ENCODE assay signal across 28 cellular contexts in the genomic region with DNA sequence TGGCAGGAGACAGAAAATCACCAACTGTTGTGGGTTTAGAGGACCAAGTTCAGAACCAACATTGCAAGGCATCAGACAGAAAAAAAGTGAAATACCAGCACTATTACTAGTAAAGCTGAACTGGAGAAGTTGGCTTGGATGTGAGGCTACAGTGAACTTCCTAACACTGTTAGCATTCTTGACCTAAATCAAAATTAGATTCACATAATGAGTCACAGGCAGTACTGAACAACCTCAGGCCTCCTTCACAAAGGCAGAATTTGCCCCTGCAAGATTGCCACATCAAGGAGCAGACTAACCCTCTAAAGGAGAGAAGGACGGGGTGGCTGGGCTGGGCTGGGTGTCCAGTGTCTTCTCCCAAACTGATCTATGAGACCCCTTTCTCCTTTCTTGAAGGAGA.
DNase-seq lines count a peak whose midpoint lies in the region; ATAC-seq, FAIRE-seq and TF ChIP-seq lines count a peak whose summit lies in the region.
"Had no signal": no experiment of that assay in that cellular context is flagged by ENCODE, and none has a peak within 500 bp of the region (broad histone marks: within the 10 kb centered on the region; RNA-seq: fewer than 3 reads in every experiment).

No MANE protein-coding gene starts in this region.

- TF ChIP-seq CTCF in AG04449 (IDR thresholded peaks at IDR 0.05; ENCODE audit: insufficient read depth, low read length, missing control alignments) (no peak), astrocyte (IDR thresholded peaks at IDR 0.05; ENCODE audit: insufficient read depth, low read depth, low read length) (no peak), fibroblast of the aortic adventitia (IDR thresholded peaks at IDR 0.05; ENCODE audit: insufficient read depth, low read length) (no peak)

- POLR2A ChIA-PET in AG04449 (lab: Yijun Ruan, JAX) = no interaction called here
- POLR2A ChIA-PET in activated CD4-positive, alpha-beta T cell treated with anti-CD3 and anti-CD28 coated beads, Interleukin-2, amount 10 ng/mL, durations not matched to agents 7 days and 5 days (lab: Charles Lee) = no interaction called here

- H3K4me3 Mint-ChIP-seq in astrocyte (ENCODE audit: unreplicated experiment) = no peak overlapping the region
- no peak overlapping the region for H3K4me3 Mint-ChIP-seq in activated CD4-positive, alpha-beta T cell treated with anti-CD3 and anti-CD28 coated beads, Interleukin-2, amount 10 ng/mL, durations not matched to agents 7 days and 5 days
- H3K4me3 Mint-ChIP-seq: activated CD8-positive, alpha-beta T cell treated with anti-CD3 and anti-CD28 coated beads for 36 hours; activated naive CD4-positive, alpha-beta T cell treated with anti-CD3 and anti-CD28 coated beads, Interleukin-2, amount 50 U/mL, for 24 hours; activated T-helper 17 cell treated with anti-CD3 and anti-CD28 coated beads, Interleukin-2, amount 50 U/mL, for 72 hours; HFFc6; neural progenitor cell; stimulated activated naive B cell treated with anti-CD40 and anti-IgM and Interleukin-4, amounts not matched to agents 10 μg/mL and 1 μg/mL and 100 μg/mL, for 72 hours had no signal

- no peak overlapping the region for H3K4me3 ChIP-seq in AG04449 (ENCODE audit: low read depth, low read length)
- no peak overlapping the region for H3K4me3 ChIP-seq in astrocyte (ENCODE audit: insufficient read depth, low read depth, low read length)
- no peak overlapping the region for H3K4me3 ChIP-seq in fibroblast of the aortic adventitia (ENCODE audit: low read depth, low read length)
- H3K4me3 ChIP-seq: A549, body of pancreas, gastroesophageal sphincter, hepatocyte, neural progenitor cell, Peyer's patch, SJCRH30, upper lobe of left lung had no signal

- peak overlapping the region; percentile 24 for H2AFZ ChIP-seq in astrocyte (ENCODE audit: low read depth, low read length)
- H2AFZ ChIP-seq: hepatocyte had no signal

- peak overlapping the region; percentile 34 for H3K4me2 ChIP-seq in astrocyte (ENCODE audit: low read length)
- H3K4me2 ChIP-seq: A549, hepatocyte, neural progenitor cell had no signal

- H3K79me2 ChIP-seq in astrocyte (ENCODE audit: insufficient read depth, low read length) = no peaks in the 10 kb centered on the region
- H3K79me2 ChIP-seq: hepatocyte had no signal

- peaks cover 16% of the 10 kb centered on the region for H3K4me1 Mint-ChIP-seq in astrocyte (ENCODE audit: low read depth, unreplicated experiment)
- H3K4me1 Mint-ChIP-seq in activated CD4-positive, alpha-beta T cell treated with anti-CD3 and anti-CD28 coated beads, Interleukin-2, amount 10 ng/mL, durations not matched to agents 7 days and 5 days = no peaks in the 10 kb centered on the region
- H3K4me1 Mint-ChIP-seq: activated naive CD4-positive, alpha-beta T cell treated with anti-CD3 and anti-CD28 coated beads, Interleukin-2, amount 50 U/mL, for 24 hours; activated T-helper 17 cell treated with anti-CD3 and anti-CD28 coated beads, Interleukin-2, amount 50 U/mL, for 72 hours; neural progenitor cell; stimulated activated naive B cell treated with anti-CD40 and anti-IgM and Interleukin-4, amounts not matched to agents 10 μg/mL and 1 μg/mL and 100 μg/mL, for 72 hours had no signal

- no peaks in the 10 kb centered on the region for H3K36me3 ChIP-seq in astrocyte (ENCODE audit: insufficient read depth, low read length)
- H3K36me3 ChIP-seq: gastroesophageal sphincter, neural progenitor cell, Peyer's patch, SJCRH30, upper lobe of left lung had no signal

- H3K27ac Mint-ChIP-seq in astrocyte (ENCODE audit: unreplicated experiment) = no peak overlapping the region
- no peak overlapping the region for H3K27ac Mint-ChIP-seq in activated CD4-positive, alpha-beta T cell treated with anti-CD3 and anti-CD28 coated beads, Interleukin-2, amount 10 ng/mL, durations not matched to agents 7 days and 5 days
- H3K27ac Mint-ChIP-seq: activated CD8-positive, alpha-beta T cell treated with anti-CD3 and anti-CD28 coated beads for 36 hours; activated naive CD4-positive, alpha-beta T cell treated with anti-CD3 and anti-CD28 coated beads, Interleukin-2, amount 50 U/mL, for 24 hours; activated T-helper 17 cell treated with anti-CD3 and anti-CD28 coated beads, Interleukin-2, amount 50 U/mL, for 72 hours; HFFc6; neural progenitor cell; stimulated activated naive B cell treated with anti-CD40 and anti-IgM and Interleukin-4, amounts not matched to agents 10 μg/mL and 1 μg/mL and 100 μg/mL, for 72 hours had no signal

- FAIRE-seq in astrocyte (lab: Jason Lieb, UNC) = no peak
- FAIRE-seq: A549, GM12891 had no signal

- no peaks in the 10 kb centered on the region for H3K9me3 Mint-ChIP-seq in astrocyte (ENCODE audit: unreplicated experiment)
- no peaks in the 10 kb centered on the region for H3K9me3 Mint-ChIP-seq in activated CD4-positive, alpha-beta T cell treated with anti-CD3 and anti-CD28 coated beads, Interleukin-2, amount 10 ng/mL, durations not matched to agents 7 days and 5 days
- H3K9me3 Mint-ChIP-seq: activated CD8-positive, alpha-beta T cell treated with anti-CD3 and anti-CD28 coated beads for 36 hours; neural progenitor cell had no signal

- no peaks in the 10 kb centered on the region for H3K9me3 ChIP-seq in astrocyte (ENCODE audit: insufficient read depth, low read depth, low read length)
- H3K9me3 ChIP-seq: A549, body of pancreas, gastroesophageal sphincter, Peyer's patch, SJCRH30, upper lobe of left lung had no signal

- no peak overlapping the region for H3K27ac ChIP-seq in astrocyte (ENCODE audit: low read depth, low read length)
- H3K27ac ChIP-seq: A549, body of pancreas, gastroesophageal sphincter, hepatocyte, HL-60, neural progenitor cell, Peyer's patch, SJCRH30, upper lobe of left lung had no signal

- no peak for ATAC-seq in HG03342 (IDR thresholded peaks at IDR 0.05; ENCODE audit: unreplicated experiment)
- ATAC-seq: A549; activated CD8-positive, alpha-beta T cell treated with anti-CD3 and anti-CD28 coated beads for 36 hours; activated T-helper 17 cell treated with anti-CD3 and anti-CD28 coated beads, Interleukin-2, amount 50 U/mL, for 72 hours; body of pancreas; gastroesophageal sphincter; left colon; sciatic nerve; stimulated activated naive B cell treated with anti-CD40 and anti-IgM and Interleukin-4, amounts not matched to agents 10 μg/mL and 1 μg/mL and 100 μg/mL, for 72 hours had no signal

- no peaks in the 10 kb centered on the region for H4K20me1 ChIP-seq in astrocyte (ENCODE audit: insufficient read depth, low read length)

- H3K9ac ChIP-seq in astrocyte (ENCODE audit: low read length) = no peak overlapping the region
- H3K9ac ChIP-seq: neural progenitor cell had no signal

- CTCF ChIA-PET in AG04449 (lab: Yijun Ruan, JAX) = no interaction called here
- CTCF ChIA-PET in activated CD4-positive, alpha-beta T cell treated with anti-CD3 and anti-CD28 coated beads, Interleukin-2, amount 10 ng/mL, durations not matched to agents 7 days and 5 days (lab: Charles Lee) = no interaction called here

- H3K27me3 Mint-ChIP-seq in astrocyte (ENCODE audit: low read depth, unreplicated experiment) = no peaks in the 10 kb centered on the region
- no peaks in the 10 kb centered on the region for H3K27me3 Mint-ChIP-seq in activated CD4-positive, alpha-beta T cell treated with anti-CD3 and anti-CD28 coated beads, Interleukin-2, amount 10 ng/mL, durations not matched to agents 7 days and 5 days
- H3K27me3 Mint-ChIP-seq: activated CD8-positive, alpha-beta T cell treated with anti-CD3 and anti-CD28 coated beads for 36 hours; activated T-helper 17 cell treated with anti-CD3 and anti-CD28 coated beads, Interleukin-2, amount 50 U/mL, for 72 hours; stimulated activated naive B cell treated with anti-CD40 and anti-IgM and Interleukin-4, amounts not matched to agents 10 μg/mL and 1 μg/mL and 100 μg/mL, for 72 hours had no signal

- DNase-seq in AG04449 (ENCODE audit: low read depth, low spot score) (peak; percentile 26), GM04503 (ENCODE audit: low read depth) (peak; percentile 61), astrocyte (ENCODE audit: low read depth) (peak; percentile 86), fibroblast of the aortic adventitia (ENCODE audit: low read depth) (peak; percentile 7), SKM-1 (lab: John Stamatoyannopoulos, UW; ENCODE audit: unreplicated experiment) (no peak), NCI-H2029 treated with DMSO at 0.1 percent for 48 hours (lab: John Stamatoyannopoulos, UW) (no peak)
- DNase-seq in activated CD4-positive, alpha-beta T cell treated with anti-CD3 and anti-CD28 coated beads, Interleukin-2, amount 10 ng/mL, durations not matched to agents 7 days and 5 days = no peak
- DNase-seq: activated CD8-positive, alpha-beta T cell treated with anti-CD3 and anti-CD28 coated beads for 36 hours; body of pancreas; DND-41; HFFc6; left colon; NCI-H2029; Peyer's patch; SJCRH30; stimulated activated CD4-positive, alpha-beta T cell treated with anti-CD3 and anti-CD28 coated beads, Interleukin-15, amount 100 ng/mL, for 24 hours; stimulated activated naive B cell treated with anti-CD40 and anti-IgM and Interleukin-4, amounts not matched to agents 10 μg/mL and 1 μg/mL and 100 μg/mL, for 72 hours; upper lobe of left lung had no signal

- no peaks in the 10 kb centered on the region for H3K27me3 ChIP-seq in astrocyte (ENCODE audit: insufficient read depth, low read length)
- H3K27me3 ChIP-seq: body of pancreas, gastroesophageal sphincter, hepatocyte, neural progenitor cell, Peyer's patch, SJCRH30, upper lobe of left lung had no signal

- H3K4me1 ChIP-seq in astrocyte (ENCODE audit: insufficient read depth, low read length) = peaks cover 15% of the 10 kb centered on the region
- H3K4me1 ChIP-seq: A549, body of pancreas, neural progenitor cell, SJCRH30, upper lobe of left lung had no signal

- no peaks in the 10 kb centered on the region for H3K36me3 Mint-ChIP-seq in astrocyte (ENCODE audit: low read depth, unreplicated experiment)
- H3K36me3 Mint-ChIP-seq in activated CD4-positive, alpha-beta T cell treated with anti-CD3 and anti-CD28 coated beads, Interleukin-2, amount 10 ng/mL, durations not matched to agents 7 days and 5 days (ENCODE audit: low read depth) = no peaks in the 10 kb centered on the region
- H3K36me3 Mint-ChIP-seq: activated naive CD4-positive, alpha-beta T cell treated with anti-CD3 and anti-CD28 coated beads, Interleukin-2, amount 50 U/mL, for 24 hours; neural progenitor cell; stimulated activated naive B cell treated with anti-CD40 and anti-IgM and Interleukin-4, amounts not matched to agents 10 μg/mL and 1 μg/mL and 100 μg/mL, for 72 hours had no signal

Comparison
In these comparisons a context has a peak if more than half of its experiments do, and no peak if none do; other contexts are left out.
1. DNase-seq: peak in AG04449 (single experiment), GM04503 (single experiment), astrocyte (single experiment) and fibroblast of the aortic adventitia (single experiment); none in SKM-1 (single experiment), NCI-H2029 treated with DMSO at 0.1 percent for 48 hours (single experiment) and activated CD4-positive, alpha-beta T cell treated with anti-CD3 and anti-CD28 coated beads, Interleukin-2, amount 10 ng/mL, durations not matched to agents 7 days and 5 days (single experiment).